ENCODE assay signal across 1 cellular context in genomic region chr15:70768247-70768883, GRCh38.
TF ChIP-seq lines count a peak whose summit lies in the region.

No MANE protein-coding gene starts in this region.

TF ChIP-seq in HepG2, 621 proteins besides CTCF, POLR2A, EP300 and RAD21:
- TF ChIP-seq CSRNP1 (CRISPR knock-in tag; IDR thresholded peaks at IDR 0.05) (no peak), NCOR1 (IDR thresholded peaks at IDR 0.05; ENCODE audit: borderline replicate concordance, low read length) (no peak), E2F1 (CRISPR knock-in tag; IDR thresholded peaks at IDR 0.05) (no peak), ZNF746 (CRISPR knock-in tag; IDR thresholded peaks at IDR 0.05) (no peak), WIZ (CRISPR knock-in tag; IDR thresholded peaks at IDR 0.05) (no peak), ZNF615 (CRISPR knock-in tag; IDR thresholded peaks at IDR 0.05; ENCODE audit: borderline replicate concordance) (no peak), SMAD9 (CRISPR knock-in tag; IDR thresholded peaks at IDR 0.05) (no peak), TBX2 (CRISPR knock-in tag; IDR thresholded peaks at IDR 0.05; ENCODE audit: borderline replicate concordance) (no peak), SIN3B (IDR thresholded peaks at IDR 0.05; ENCODE audit: low read length) (no peak), ZNF616 (CRISPR knock-in tag; IDR thresholded peaks at IDR 0.05; ENCODE audit: low read depth) (no peak), MTF2 (CRISPR knock-in tag; IDR thresholded peaks at IDR 0.05; ENCODE audit: borderline replicate concordance) (no peak), FOXA3 (CRISPR knock-in tag; IDR thresholded peaks at IDR 0.05) (no peak), TRAFD1 (CRISPR knock-in tag; IDR thresholded peaks at IDR 0.05; ENCODE audit: borderline replicate concordance) (no peak)
